8 cellular contexts compared by ENCODE assay signal in the genomic region with DNA sequence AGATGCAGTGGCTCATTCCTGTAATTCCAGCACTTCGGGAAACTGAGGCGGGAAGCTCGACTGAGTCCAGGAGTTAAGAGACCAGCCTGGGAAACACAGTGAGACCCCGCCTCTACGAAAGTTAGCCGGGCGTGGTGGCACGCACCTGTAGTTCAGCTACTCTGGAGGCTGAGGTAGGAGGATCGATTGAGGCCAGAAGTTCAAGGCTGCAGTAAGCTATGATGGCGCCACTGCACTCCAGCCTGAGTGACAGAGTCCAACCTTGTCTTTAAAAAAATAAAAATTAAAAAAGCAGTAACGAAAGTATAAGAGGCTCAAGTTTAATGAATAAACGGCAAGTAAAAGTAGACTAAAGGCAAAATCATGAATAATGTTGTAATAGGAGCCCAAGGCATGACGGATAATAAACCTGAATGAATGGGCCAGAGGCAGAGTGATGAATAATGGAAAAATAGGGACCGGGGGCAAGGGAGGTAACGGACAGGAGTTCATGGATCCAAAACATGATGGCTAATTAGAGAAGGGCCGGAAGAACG. TPM values are rescaled to one million over a fixed set of nuclear protein-coding genes. Genes with fewer than 3 reads are reported as not detected.
A peak's percentile ranks its signal among the peaks of the same experiment; 100 is the strongest.
DNase-seq lines count a peak whose midpoint lies in the region; ATAC-seq and TF ChIP-seq lines count a peak whose summit lies in the region.

No MANE protein-coding gene starts in this region.

- H3K4me1 Mint-ChIP-seq in IgD-negative memory B cell = peaks cover 0 to 27% (median 22%) of the 10 kb centered on the region in 3 donors
- H3K4me1 Mint-ChIP-seq in central memory CD8-positive, alpha-beta T cell = peaks cover 33% of the 10 kb centered on the region

- H3K9me3 ChIP-seq in mucosa of descending colon = no peaks in the 10 kb centered on the region

- H3K36me3 Mint-ChIP-seq in IgD-negative memory B cell = no peaks in the 10 kb centered on the region
- peaks cover 23% of the 10 kb centered on the region for H3K36me3 Mint-ChIP-seq in central memory CD8-positive, alpha-beta T cell (ENCODE audit: insufficient read depth)

- no peak; the same call in 1 of the 2 replicates for TF ChIP-seq CTCF in 22Rv1 (IDR thresholded peaks at IDR 0.05)
- TF ChIP-seq CTCF in mucosa of descending colon (IDR thresholded peaks at IDR 0.05) = no peak

- no peaks in the 10 kb centered on the region for H3K9me3 Mint-ChIP-seq in IgD-negative memory B cell
- H3K9me3 Mint-ChIP-seq in central memory CD8-positive, alpha-beta T cell = no peaks in the 10 kb centered on the region

- peak overlapping the region; percentile 95 for H3K27ac ChIP-seq in 22Rv1

- intact Hi-C loops in mucosa of descending colon (cut with DNase I, micrococcal nuclease) = no loop called here

- H3K36me3 ChIP-seq in mucosa of descending colon (ENCODE audit: low read depth) = peaks cover 8% of the 10 kb centered on the region

- H3K4me1 ChIP-seq in mucosa of descending colon (ENCODE audit: low read depth) = peaks cover 15% of the 10 kb centered on the region

- no peaks in the 10 kb centered on the region for H3K27me3 Mint-ChIP-seq in IgD-negative memory B cell
- H3K27me3 Mint-ChIP-seq in central memory CD8-positive, alpha-beta T cell = no peaks in the 10 kb centered on the region

- H3K4me3 ChIP-seq in mucosa of descending colon = peak overlapping the region; percentile 25

- DNase-seq in central memory CD8-positive, alpha-beta T cell (ENCODE audit: low spot score in 2 of 2) = no peak
- peak in 1 of 3 donors; percentile 42 for DNase-seq in mucosa of descending colon
- no peak for DNase-seq in SIG-M5 treated with dmso at 0.1 percent for 504 hours (lab: John Stamatoyannopoulos, UW; ENCODE audit: unreplicated experiment)
- no peak for DNase-seq in NCI-H510A treated with DMSO at 0.1 percent for 48 hours (lab: John Stamatoyannopoulos, UW)
- no peak for DNase-seq in globus pallidus (ENCODE audit: low spot score)

- ATAC-seq in central memory CD8-positive, alpha-beta T cell (replicated peaks; ENCODE audit: extremely low read depth, poor library complexity, severe bottlenecking) = no peak
- ATAC-seq in mucosa of descending colon (no peak), GM21381 (IDR thresholded peaks at IDR 0.05; ENCODE audit: unreplicated experiment) (no peak)

- H3K4me3 Mint-ChIP-seq in IgD-negative memory B cell = peak overlapping the region; percentile 63 to 96 (median 88)
- peak overlapping the region; percentile 77 for H3K4me3 Mint-ChIP-seq in central memory CD8-positive, alpha-beta T cell

- peak overlapping the region; percentile 2 to 94 (median 55) for H3K27ac Mint-ChIP-seq in IgD-negative memory B cell
- H3K27ac Mint-ChIP-seq in central memory CD8-positive, alpha-beta T cell (ENCODE audit: low read depth) = peak overlapping the region; percentile 76

RNA-seq across cellular contexts. Expression of gene TOMM40, which starts 1.2 kb away (rescaled TPM):
- 42.6 TPM for polyA plus RNA-seq in IgD-negative memory B cell
- 10 to 100 TPM; 47.9 to 82.6 (median 53.5) TPM for total RNA-seq in mucosa of descending colon

RNA-seq across cellular contexts. Expression of gene APOE, which starts 15.7 kb away (rescaled TPM):
- not detected for polyA plus RNA-seq in IgD-negative memory B cell
- total RNA-seq in mucosa of descending colon = 10 to 100 TPM; 32.7 to 74.6 (median 46.2) TPM

RNA-seq across cellular contexts. Expression of gene APOC1, which starts 24.5 kb away (rescaled TPM):
- polyA plus RNA-seq in IgD-negative memory B cell = not detected
- 10 to 100 TPM in 1 of 3 donors, 1 to 10 TPM in 2; 3.6 to 12.7 (median 9.8) TPM for total RNA-seq in mucosa of descending colon

RNA-seq across cellular contexts. Expression of gene NECTIN2, which starts 43.8 kb away (rescaled TPM):
- polyA plus RNA-seq in IgD-negative memory B cell = not detected
- 100 to 1,000 TPM in 1 of 3 donors, 10 to 100 TPM in 2; 65.3 to 109 (median 98.8) TPM for total RNA-seq in mucosa of descending colon

RNA-seq across cellular contexts. Expression of gene APOC4, which starts 52.1 kb away (rescaled TPM):
- polyA plus RNA-seq in IgD-negative memory B cell = not detected
- not detected for total RNA-seq in mucosa of descending colon
